Comparison of ENCODE assay signal across 8 cellular contexts in genomic region chr15:90192961-90193786, GRCh38. TPM values are rescaled to one million over a fixed set of nuclear protein-coding genes. Genes with fewer than 3 reads are reported as not detected.
A peak's percentile ranks its signal among the peaks of the same experiment; 100 is the strongest.
DNase-seq lines count a peak whose midpoint lies in the region; ATAC-seq and TF ChIP-seq lines count a peak whose summit lies in the region.

No MANE protein-coding gene starts in this region.

- H3K27ac ChIP-seq in dorsolateral prefrontal cortex = peak overlapping the region; percentile 40 to 97 (median 90)

- TF ChIP-seq CTCF in dorsolateral prefrontal cortex (IDR thresholded peaks at IDR 0.05 in 54 of 56, conservative IDR thresholded peaks at IDR 0.05 in 2 of 56; ENCODE audit: low read depth in 1 of 56, partially characterized antibody in 56 of 56) = peak in 1 of 56 donors; percentile 6

- DNase-seq in C1 segment of cervical spinal cord (lab: John Stamatoyannopoulos, UW) (peak in 10 of 14 donors; percentile 29 to 80 (median 49)), NCI-H82 treated with DMSO at 0.1 percent for 48 hours (lab: John Stamatoyannopoulos, UW; ENCODE audit: unreplicated experiment) (peak; percentile 83), dorsolateral prefrontal cortex (peak in 6 of 10 donors; percentile 62 to 74 (median 71)), occipital lobe (lab: John Stamatoyannopoulos, UW) (peak; percentile 33), NK-92 (lab: John Stamatoyannopoulos, UW; ENCODE audit: unreplicated experiment) (no peak), kidney tubule cell (ENCODE audit: low spot score) (no peak), NCI-H2081 (lab: John Stamatoyannopoulos, UW) (no peak)

- H3K27me3 ChIP-seq in dorsolateral prefrontal cortex = no peaks in the 10 kb centered on the region

- no peak for ATAC-seq in HG03432 (IDR thresholded peaks at IDR 0.05; ENCODE audit: unreplicated experiment)

- H3K4me3 ChIP-seq in dorsolateral prefrontal cortex = peak overlapping the region in 22 of 59 donors; percentile 0 to 56 (median 18)

- intact Hi-C loops in dorsolateral prefrontal cortex (cut with DNase I) = loop anchor here in 1 of 2 donors (5.0 kb wide), 1 partner anchor 39 kb away; the partner anchor contains the start of genes CIB1 and GDPGP1

RNA-seq across cellular contexts. Expression of gene SEMA4B, which starts 8.0 kb away (rescaled TPM):
- total RNA-seq in dorsolateral prefrontal cortex = 100 to 1,000 TPM in 10 of 120 experiments, 10 to 100 TPM in 110; 21.9 to 147 (median 66.9) TPM
- total RNA-seq in occipital lobe = 36.3 TPM

RNA-seq across cellular contexts. Expression of gene CIB1, which starts 40.6 kb away (rescaled TPM):
- 10 to 100 TPM; 22.2 to 60.6 (median 33.3) TPM for total RNA-seq in dorsolateral prefrontal cortex
- total RNA-seq in occipital lobe = 2.7 TPM

RNA-seq across cellular contexts. Expression of gene GDPGP1, which starts 40.8 kb away (rescaled TPM):
- total RNA-seq in dorsolateral prefrontal cortex = 10 to 100 TPM in 109 of 120 experiments, 1 to 10 TPM in 11; 7.3 to 21.9 (median 14.1) TPM
- total RNA-seq in occipital lobe = 9.7 TPM

RNA-seq across cellular contexts. Expression of gene TTLL13, which starts 56.2 kb away (rescaled TPM):
- total RNA-seq in dorsolateral prefrontal cortex (1 to 10 TPM in 56 of 120 experiments, under 1 TPM in 51, not detected in 13; 0.14 to 3.2 (median 1.1) TPM), occipital lobe (0.31 TPM)

Comparison
In these comparisons a context has a peak if more than half of its experiments do, and no peak if none do; other contexts are left out.
1. DNase-seq: peak in C1 segment of cervical spinal cord (10 of 14), NCI-H82 treated with DMSO at 0.1 percent for 48 hours (single experiment), dorsolateral prefrontal cortex (6 of 10) and occipital lobe (single experiment); none in NK-92 (single experiment), kidney tubule cell (single experiment) and NCI-H2081 (0 of 2).